ENCODE assay signal across 14 cellular contexts in the genomic region with DNA sequence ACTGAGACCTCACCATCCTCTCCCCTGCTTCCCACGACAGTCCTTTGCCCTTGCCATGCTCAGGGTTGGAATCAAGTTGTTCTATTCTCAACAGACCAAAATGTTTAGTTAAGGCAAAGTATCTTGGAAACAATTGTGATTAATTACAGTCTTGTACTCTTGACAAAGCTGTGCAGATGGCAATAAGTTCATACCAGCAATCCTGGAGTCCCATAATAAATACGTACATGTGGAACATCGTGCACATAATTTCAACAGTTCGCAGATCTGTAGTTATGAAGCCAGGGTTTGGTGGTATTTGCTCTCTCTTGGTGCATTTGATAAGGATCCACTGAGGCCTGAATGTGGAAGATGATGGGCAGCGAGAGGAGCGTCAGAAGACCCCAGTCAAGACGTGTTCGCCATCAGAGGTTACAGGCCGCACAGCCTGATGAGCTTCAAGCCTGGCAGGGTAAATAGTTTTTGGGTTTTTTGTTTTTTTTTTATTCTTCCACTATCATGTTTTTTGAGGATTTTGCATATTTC. TPM values are rescaled to one million over a fixed set of nuclear protein-coding genes. Genes with fewer than 3 reads are reported as not detected.
DNase-seq lines count a peak whose midpoint lies in the region; TF ChIP-seq lines count a peak whose summit lies in the region.
"Had no signal": no experiment of that assay in that cellular context is flagged by ENCODE, and none has a peak within 500 bp of the region (broad histone marks: within the 10 kb centered on the region; RNA-seq: fewer than 3 reads in every experiment).

No MANE protein-coding gene starts in this region.

- H3K27ac ChIP-seq in caudate nucleus (ENCODE audit: low read depth, low read length) (peak overlapping the region; percentile 86), muscle layer of colon (ENCODE audit: low read depth, low read length) (peak overlapping the region; percentile 41), subcutaneous abdominal adipose tissue (ENCODE audit: low read depth, low read length) (peak overlapping the region; percentile 98)

- H3K27me3 ChIP-seq in muscle layer of colon (ENCODE audit: control insufficient read depth in 1 of 2, insufficient read depth in 2 of 2, low read length in 2 of 2), result no peaks in the 10 kb centered on the region
- H3K27me3 ChIP-seq in subcutaneous abdominal adipose tissue (ENCODE audit: control insufficient read depth in 5 of 5, insufficient read depth in 4 of 5, low read length in 5 of 5), result no peaks in the 10 kb centered on the region

- H3K4me1 ChIP-seq in muscle layer of colon (ENCODE audit: insufficient read depth, low read length) (peaks cover 52% of the 10 kb centered on the region), subcutaneous abdominal adipose tissue (ENCODE audit: control insufficient read depth in 5 of 5, insufficient read depth in 5 of 5, low read length in 5 of 5) (peaks cover 30 to 75% (median 65%) of the 10 kb centered on the region in 5 donors)

- H3K9me3 Mint-ChIP-seq in HFFc6, result no peaks in the 10 kb centered on the region
- H3K9me3 Mint-ChIP-seq in glutamatergic neuron (ENCODE audit: unreplicated experiment), result peaks cover 7% of the 10 kb centered on the region
- H3K9me3 Mint-ChIP-seq: dendritic cell treated with granulocyte-macrophage colony-stimulating factor and Interleukin-4, amounts not matched to agents 40 ng/mL and 50 ng/mL, for 4 days had no signal

- H3K4me3 ChIP-seq in muscle layer of colon (ENCODE audit: low read depth in 1 of 2, low read length in 2 of 2), result no peak overlapping the region
- no peak overlapping the region for H3K4me3 ChIP-seq in subcutaneous abdominal adipose tissue (ENCODE audit: low read depth in 1 of 5, low read length in 5 of 5)

- H3K36me3 ChIP-seq in muscle layer of colon (ENCODE audit: insufficient read depth, low read length) (peaks cover 19% of the 10 kb centered on the region), subcutaneous abdominal adipose tissue (ENCODE audit: control insufficient read depth in 5 of 5, insufficient read depth in 5 of 5, low read length in 5 of 5) (peaks cover 9 to 54% (median 40%) of the 10 kb centered on the region in 5 donors)

- peak overlapping the region; percentile 42; the same call in 1 of the 2 replicates for H3K27ac Mint-ChIP-seq in HFFc6
- H3K27ac Mint-ChIP-seq in glutamatergic neuron (ENCODE audit: unreplicated experiment), result no peak overlapping the region
- H3K27ac Mint-ChIP-seq: dendritic cell treated with granulocyte-macrophage colony-stimulating factor and Interleukin-4, amounts not matched to agents 40 ng/mL and 50 ng/mL, for 4 days had no signal

- H3K4me1 Mint-ChIP-seq in HFFc6 (ENCODE audit: low read depth) (peaks cover 55% of the 10 kb centered on the region), glutamatergic neuron (ENCODE audit: low read depth, unreplicated experiment) (no peaks in the 10 kb centered on the region)

- H3K27me3 Mint-ChIP-seq in HFFc6 (ENCODE audit: insufficient read depth), result peaks cover 5% of the 10 kb centered on the region
- peaks cover 3% of the 10 kb centered on the region for H3K27me3 Mint-ChIP-seq in glutamatergic neuron (ENCODE audit: unreplicated experiment)

- H3K9me3 ChIP-seq in muscle layer of colon (ENCODE audit: low read length) (no peaks in the 10 kb centered on the region), subcutaneous abdominal adipose tissue (ENCODE audit: control insufficient read depth in 5 of 5, low read length in 5 of 5) (no peaks in the 10 kb centered on the region)

- H3K9ac ChIP-seq in muscle layer of colon (ENCODE audit: low read length) (no peak overlapping the region), subcutaneous abdominal adipose tissue (ENCODE audit: low read length in 5 of 5) (peak overlapping the region in 1 of 5 donors; percentile 53)

- peaks cover 42% of the 10 kb centered on the region for H3K36me3 Mint-ChIP-seq in HFFc6 (ENCODE audit: low read depth)
- H3K36me3 Mint-ChIP-seq in glutamatergic neuron (ENCODE audit: unreplicated experiment), result peaks cover 15% of the 10 kb centered on the region

- H3K4me3 Mint-ChIP-seq in HFFc6, result no peak overlapping the region
- H3K4me3 Mint-ChIP-seq in glutamatergic neuron (ENCODE audit: unreplicated experiment), result no peak overlapping the region
- H3K4me3 Mint-ChIP-seq: dendritic cell treated with granulocyte-macrophage colony-stimulating factor and Interleukin-4, amounts not matched to agents 40 ng/mL and 50 ng/mL, for 4 days had no signal

- TF ChIP-seq CTCF in HFFc6 (IDR thresholded peaks at IDR 0.05) (no peak), glutamatergic neuron (IDR thresholded peaks at IDR 0.05; ENCODE audit: partially characterized antibody, unreplicated experiment) (no peak)

- DNase-seq in HFFc6 (no peak), caudate nucleus (lab: John Stamatoyannopoulos, UW) (no peak), glutamatergic neuron (no peak), T-helper 9 cell (no peak), NCI-H2171 treated with DMSO at 0.1 percent for 48 hours (lab: John Stamatoyannopoulos, UW) (no peak), inferior parietal cortex (ENCODE audit: extremely low spot score) (no peak)
- DNase-seq: activated CD4-positive, alpha-beta T cell treated with anti-CD3 and anti-CD28 coated beads, Interleukin-2, amount 50 U/mL, for 1 hour; amniotic stem cell; NCI-H446 treated with DMSO at 0.1 percent for 48 hours; retina; stimulated activated naive CD8-positive, alpha-beta T cell treated with anti-CD3 and anti-CD28 coated beads, Interleukin-15, Interleukin-2, amounts not matched to agents 100 U/mL and 50 U/mL, for 24 hours had no signal

RNA-seq across cellular contexts. Expression of a gene that starts 52.9 kb away (rescaled TPM):
- total RNA-seq in HFFc6 (2021; fragmentation: NEBNext Ultra II Directional; extraction: Animal tissue kit (Norgen Biotek cat#: 25700)), result under 1 TPM; 0.05 to 0.37 (median 0.25) TPM
- total RNA-seq in glutamatergic neuron (ENCODE audit: unreplicated experiment), result 0.91 TPM

Comparison
In these comparisons a context has a peak if more than half of its experiments do, and no peak if none do; other contexts are left out.
1. H3K27ac ChIP-seq: peak in every context shown above with its lines; median percentile 98 in subcutaneous abdominal adipose tissue; 86 in caudate nucleus; 41 in muscle layer of colon.